29 cellular contexts compared by ENCODE assay signal in genomic region chr7:16210171-16210570, GRCh38.
"Had no signal": no experiment of that assay in that cellular context is flagged by ENCODE, and none has a peak within 500 bp of the region (broad histone marks: within the 10 kb centered on the region; RNA-seq: fewer than 3 reads in every experiment).

No MANE protein-coding gene starts in this region.

- H3K27me3 ChIP-seq: ascending aorta, cardiac muscle cell had no signal

- H3K9me3 ChIP-seq: ascending aorta had no signal

- H3K36me3 ChIP-seq: ascending aorta, cardiac muscle cell, WERI-Rb-1 had no signal

- H3K27ac ChIP-seq: ascending aorta, cardiac muscle cell, WERI-Rb-1 had no signal

- H3K4me1 ChIP-seq: ascending aorta had no signal

- DNase-seq: activated CD4-positive, alpha-beta T cell treated with anti-CD3 and anti-CD28 coated beads for 1 hour; activated CD4-positive, alpha-beta T cell treated with anti-CD3 and anti-CD28 coated beads for 36 hours; activated CD4-positive, alpha-beta T cell treated with anti-CD3 and anti-CD28 coated beads for 48 hours; activated CD4-positive, alpha-beta T cell treated with anti-CD3 and anti-CD28 coated beads, Interleukin-2, amount 10 ng/mL, durations not matched to agents 7 days and 5 days; activated CD4-positive, alpha-beta T cell treated with anti-CD3 and anti-CD28 coated beads, Interleukin-2, amount 50 U/mL, for 48 hours; activated CD4-positive, CD25-positive, alpha-beta regulatory T cell; activated CD8-positive, alpha-beta memory T cell treated with anti-CD3 and anti-CD28 coated beads, Interleukin-2, amount 50 U/mL, for 4 hours; activated CD8-positive, alpha-beta T cell treated with anti-CD3 and anti-CD28 coated beads for 36 hours; activated effector memory CD4-positive, alpha-beta T cell treated with anti-CD3 and anti-CD28 coated beads, Interleukin-2, amount 50 U/mL, for 16 hours; activated gamma-delta T cell treated with Interleukin-2 at 50 U/mL for 16 hours; activated naive CD4-positive, alpha-beta T cell; activated naive CD4-positive, alpha-beta T cell treated with anti-CD3 and anti-CD28 coated beads for 36 hours; activated naive CD8-positive, alpha-beta T cell treated with anti-CD3 and anti-CD28 coated beads, Interleukin-2, amount 10 ng/mL, durations not matched to agents 7 days and 5 days; activated naive CD8-positive, alpha-beta T cell treated with anti-CD3 and anti-CD28 coated beads, Interleukin-2, amount 50 U/mL, for 24 hours; activated T-cell treated with anti-CD3 and anti-CD28 coated beads for 4 hours; activated T-cell treated with anti-CD3 and anti-CD28 coated beads, Interleukin-2, amount 50 U/mL, for 1 hour; activated T-cell treated with anti-CD3 and anti-CD28 coated beads, Interleukin-2, amount 50 U/mL, for 4 hours; activated T-cell treated with anti-CD3 and anti-CD28 coated beads, Interleukin-2, amount 50 U/mL, for 72 hours; amygdala; anterior cingulate cortex; caudate nucleus; cerebellar nuclear complex; T-helper 1 cell; T-helper 2 cell; T-helper 9 cell; WERI-Rb-1 had no signal

- H3K4me3 ChIP-seq: ascending aorta, cardiac muscle cell had no signal

- FAIRE-seq: bronchial epithelial cell had no signal
